ENCODE assay signal across 1 cellular context in genomic region chr14:22900088-22900799, GRCh38.
TF ChIP-seq lines count a peak whose summit lies in the region.

No MANE protein-coding gene starts in this region.

TF ChIP-seq in HCT116, 20 proteins besides CTCF, POLR2A, EP300 and RAD21 (continued from another document):
- TF ChIP-seq ZBTB33 (IDR thresholded peaks at IDR 0.05; ENCODE audit: extremely low read depth, insufficient replicate concordance, low read length) (no peak), JUND (IDR thresholded peaks at IDR 0.05) (no peak), SIN3A (IDR thresholded peaks at IDR 0.05; ENCODE audit: low read depth) (no peak), EZH2 (IDR thresholded peaks at IDR 0.05) (no peak), ZNF274 (IDR thresholded peaks at IDR 0.05; ENCODE audit: low read depth, low read length) (no peak)
TF ChIP-seq in HCT116: peak in this region for 0.
